In the genomic region with DNA sequence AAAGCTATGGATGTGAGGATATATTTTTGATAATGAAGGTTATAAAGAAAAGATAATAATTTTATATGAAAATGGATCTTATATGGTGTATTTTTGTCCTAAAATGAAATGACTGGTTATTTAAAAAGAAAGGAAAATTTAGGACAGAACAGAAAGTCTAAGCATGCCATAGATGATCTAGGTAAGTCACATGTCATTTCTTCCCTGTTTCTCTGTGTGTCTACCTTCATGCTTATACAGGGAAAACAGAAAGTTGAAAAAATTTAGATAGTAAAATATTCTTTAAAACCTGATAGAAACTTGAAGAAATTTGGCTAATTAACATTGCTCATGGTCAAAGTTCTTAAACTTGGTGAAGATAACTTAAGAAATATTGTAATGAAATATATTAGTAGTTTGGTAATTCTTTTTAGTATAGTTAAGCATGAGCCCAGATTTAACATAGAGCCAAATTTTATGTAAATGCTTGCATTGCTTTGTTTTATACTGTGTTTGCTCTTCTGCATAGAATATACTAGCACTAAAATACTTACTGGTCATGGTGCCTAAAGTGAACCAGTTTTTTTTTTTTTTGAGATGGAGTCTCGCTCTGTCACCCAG, we compare ENCODE assay signal across 2 cellular contexts.
TF ChIP-seq lines count a peak whose summit lies in the region.

No MANE protein-coding gene starts in this region.

TF ChIP-seq in HEK293, 187 proteins besides CTCF, POLR2A, EP300 and RAD21:
- TF ChIP-seq GLI2 (tag by site-specific recombination; IDR thresholded peaks at IDR 0.05; ENCODE audit: borderline replicate concordance, low read depth) (no peak), TRIM28 (IDR thresholded peaks at IDR 0.05; ENCODE audit: borderline replicate concordance, low read length) (peak; percentile 71; the same call in 1 of the 2 replicates), ZNF707 (tag by site-specific recombination; IDR thresholded peaks at IDR 0.05) (no peak), ZEB2 (tag by site-specific recombination; IDR thresholded peaks at IDR 0.05) (no peak), KLF9 (tag by site-specific recombination; IDR thresholded peaks at IDR 0.05; ENCODE audit: low read depth) (no peak), ZNF292 (tag by site-specific recombination; IDR thresholded peaks at IDR 0.05; ENCODE audit: borderline replicate concordance, low read depth) (no peak), ZNF555 (tag by site-specific recombination; conservative IDR thresholded peaks at IDR 0.05) (0 out of 2 replicates have a peak, but pooled peaks have one; percentile 4), ZNF510 (tag by site-specific recombination; IDR thresholded peaks at IDR 0.05; ENCODE audit: insufficient replicate concordance) (peak; percentile 6), KLF7 (tag by site-specific recombination; IDR thresholded peaks at IDR 0.05; ENCODE audit: borderline replicate concordance) (no peak), ZNF571 (tag by site-specific recombination; IDR thresholded peaks at IDR 0.05) (no peak), SETDB1 (IDR thresholded peaks at IDR 0.05; ENCODE audit: insufficient read length, low read length) (peak; percentile 99)

TF ChIP-seq in K562, 482 proteins besides CTCF, POLR2A, EP300 and RAD21:
- TF ChIP-seq FOXP4 (CRISPR knock-in tag; IDR thresholded peaks at IDR 0.05; ENCODE audit: borderline replicate concordance) = no peak
- no peak for TF ChIP-seq HDAC3 (IDR thresholded peaks at IDR 0.05; ENCODE audit: borderline replicate concordance, partially characterized antibody)
- TF ChIP-seq ZFP36 (IDR thresholded peaks at IDR 0.05; ENCODE audit: low read depth, low read length, partially characterized antibody) = peak; percentile 7
- TF ChIP-seq, protein P1, sequence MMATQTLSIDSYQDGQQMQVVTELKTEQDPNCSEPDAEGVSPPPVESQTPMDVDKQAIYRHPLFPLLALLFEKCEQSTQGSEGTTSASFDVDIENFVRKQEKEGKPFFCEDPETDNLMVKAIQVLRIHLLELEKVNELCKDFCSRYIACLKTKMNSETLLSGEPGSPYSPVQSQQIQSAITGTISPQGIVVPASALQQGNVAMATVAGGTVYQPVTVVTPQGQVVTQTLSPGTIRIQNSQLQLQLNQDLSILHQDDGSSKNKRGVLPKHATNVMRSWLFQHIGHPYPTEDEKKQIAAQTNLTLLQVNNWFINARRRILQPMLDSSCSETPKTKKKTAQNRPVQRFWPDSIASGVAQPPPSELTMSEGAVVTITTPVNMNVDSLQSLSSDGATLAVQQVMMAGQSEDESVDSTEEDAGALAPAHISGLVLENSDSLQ (IDR thresholded peaks at IDR 0.05) = no peak
TF ChIP-seq in K562: peak in this region for 1.
